Comparison of ENCODE assay signal across 1 cellular context in genomic region chr21:45032977-45033705, GRCh38.
TF ChIP-seq lines count a peak whose summit lies in the region.

No MANE protein-coding gene starts in this region.

TF ChIP-seq in HepG2, 621 proteins besides CTCF, POLR2A, EP300 and RAD21:
- TF ChIP-seq CEBPZ (IDR thresholded peaks at IDR 0.05; ENCODE audit: low read length) (no peak), ZNF33B (CRISPR knock-in tag; IDR thresholded peaks at IDR 0.05) (no peak), PATZ1 (CRISPR knock-in tag; IDR thresholded peaks at IDR 0.05) (0 out of 2 replicates have a peak, but pooled peaks have one; percentile 14)
